ENCODE assay signal across 8 cellular contexts in genomic region chr7:32941996-32942782, GRCh38. TPM values are rescaled to one million over a fixed set of nuclear protein-coding genes. Genes with fewer than 3 reads are reported as not detected.
DNase-seq lines count a peak whose midpoint lies in the region; ATAC-seq and TF ChIP-seq lines count a peak whose summit lies in the region.

No MANE protein-coding gene starts in this region.

- ATAC-seq in GM18870 (IDR thresholded peaks at IDR 0.05; ENCODE audit: unreplicated experiment), result peak; percentile 41
- ATAC-seq in HG03095 (IDR thresholded peaks at IDR 0.05; ENCODE audit: unreplicated experiment), result peak; percentile 66

- H3K9me3 ChIP-seq in endodermal cell (ENCODE audit: control insufficient read depth, low read length), result peaks cover 9% of the 10 kb centered on the region

- no peaks in the 10 kb centered on the region for H3K4me1 ChIP-seq in endodermal cell (ENCODE audit: control insufficient read depth, insufficient read depth, low read length)

- H3K4me3 ChIP-seq in AG04449 (ENCODE audit: low read depth, low read length) (peak overlapping the region; percentile 78), endodermal cell (ENCODE audit: low read length) (peak overlapping the region; percentile 89)

- peak overlapping the region; percentile 52 for H3K27ac Mint-ChIP-seq in endodermal cell

- peaks cover 5% of the 10 kb centered on the region for H3K36me3 Mint-ChIP-seq in endodermal cell (ENCODE audit: low read depth)

- TF ChIP-seq CTCF in AG04449 (IDR thresholded peaks at IDR 0.05; ENCODE audit: insufficient read depth, low read length, missing control alignments) (no peak), endodermal cell (conservative IDR thresholded peaks at IDR 0.05) (no peak)

- peak overlapping the region; percentile 52 for H3K9ac ChIP-seq in endodermal cell (ENCODE audit: extremely low read depth, low read length, poor library complexity, severe bottlenecking)

- POLR2A ChIA-PET in AG04449 (lab: Yijun Ruan, JAX), result interaction anchor here (1.3 kb wide), 2 partner anchors 15 to 121 kb away, joined by 4 to 13 read pairs; partner anchors contain the start of genes FKBP9 and NT5C3A

- H3K4me1 Mint-ChIP-seq in endodermal cell, result peaks cover 13% of the 10 kb centered on the region

- peaks cover 85% of the 10 kb centered on the region for H3K27me3 Mint-ChIP-seq in endodermal cell (ENCODE audit: insufficient read depth)

- H3K27ac ChIP-seq in endodermal cell (ENCODE audit: low read depth, low read length), result peak overlapping the region; percentile 75

- DNase-seq in AG04449 (ENCODE audit: low read depth, low spot score) (no peak), NCI-H82 treated with DMSO at 0.1 percent for 48 hours (lab: John Stamatoyannopoulos, UW; ENCODE audit: unreplicated experiment) (peak; percentile 15), endodermal cell (peak; percentile 77), midbrain (lab: John Stamatoyannopoulos, UW) (peak; percentile 55)
- DNase-seq in activated CD8-positive, alpha-beta memory T cell treated with anti-CD3 and anti-CD28 coated beads for 4 hours (ENCODE audit: low read depth in 2 of 2), result peak; percentile 30 to 45
- DNase-seq in stimulated activated CD8-positive, alpha-beta memory T cell treated with anti-CD3 and anti-CD28 coated beads, Interleukin-4, amount 100 ng/mL, for 48 hours, result peak; percentile 66

- no peaks in the 10 kb centered on the region for H3K36me3 ChIP-seq in endodermal cell (ENCODE audit: control insufficient read depth, insufficient read depth, low read length)

- H3K4me3 Mint-ChIP-seq in endodermal cell, result peak overlapping the region; percentile 84

- peaks cover 15% of the 10 kb centered on the region for H3K27me3 ChIP-seq in endodermal cell (ENCODE audit: control insufficient read depth, insufficient read depth, low read length, poor library complexity, severe bottlenecking)

- CTCF ChIA-PET in AG04449 (lab: Yijun Ruan, JAX), result interaction anchor here (0.6 to 3.6 kb wide), 17 partner anchors 10 to 165 kb away, joined by 3 to 19 read pairs (median 4); partner anchors contain the start of genes FKBP9 and NT5C3A

- H3K9me3 Mint-ChIP-seq in endodermal cell, result peaks cover 10% of the 10 kb centered on the region

- WGBS in endodermal cell (ENCODE audit: insufficient coverage in 1 of 2, insufficient read length in 1 of 2), 2 experiments, result 3% methylated on average over 21 to 49 of the region's 49 CpGs

RNA-seq across cellular contexts. Expression of gene FKBP9, which starts 15.1 kb away (rescaled TPM):
- total RNA-seq in endodermal cell, result 10 to 100 TPM; 58.0 to 68.0 TPM
- polyA plus RNA-seq in endodermal cell (2013, experiment 1 of 2), result 30.3 TPM
- 30.2 TPM for polyA plus RNA-seq in endodermal cell (2013, experiment 2 of 2)

RNA-seq across cellular contexts. Expression of gene KBTBD2, which starts 50.6 kb away (rescaled TPM):
- total RNA-seq in endodermal cell, result 10 to 100 TPM; 41.8 to 52.9 TPM
- 45.9 TPM for polyA plus RNA-seq in endodermal cell (2013, experiment 1 of 2)
- polyA plus RNA-seq in endodermal cell (2013, experiment 2 of 2), result 43.1 TPM
